8 cellular contexts compared by ENCODE assay signal in genomic region chr4:123564758-123565346, GRCh38.
DNase-seq lines count a peak whose midpoint lies in the region; ATAC-seq and TF ChIP-seq lines count a peak whose summit lies in the region.

No MANE protein-coding gene starts in this region.

- H3K27ac ChIP-seq in CD4-positive, alpha-beta memory T cell (ENCODE audit: low read depth, low read length), result no peak overlapping the region
- no peak overlapping the region for H3K27ac ChIP-seq in tibial nerve

- no peak for TF ChIP-seq POLR2A in tibial nerve (IDR thresholded peaks at IDR 0.05)

- no peak overlapping the region for H3K4me3 ChIP-seq in CD4-positive, alpha-beta memory T cell (ENCODE audit: low read length in 2 of 2)
- H3K4me3 ChIP-seq in tibial nerve, result no peak overlapping the region

- peaks cover 0 to 4% (median 1%) of the 10 kb centered on the region in 4 donors for H3K4me1 Mint-ChIP-seq in CD4-positive, alpha-beta memory T cell
- H3K4me1 Mint-ChIP-seq in activated CD4-positive, alpha-beta T cell treated with anti-CD3 and anti-CD28 coated beads for 36 hours, result peaks cover 2% of the 10 kb centered on the region
- H3K4me1 Mint-ChIP-seq in effector memory CD8-positive, alpha-beta T cell (ENCODE audit: low read depth in 2 of 2), result peaks cover 0 to 2% of the 10 kb centered on the region in 2 donors

- POLR2A ChIA-PET in CD4-positive, alpha-beta memory T cell (lab: Charles Lee; ENCODE audit: partially characterized antibody), result no interaction called here
- POLR2A ChIA-PET in activated CD4-positive, alpha-beta T cell treated with anti-CD3 and anti-CD28 coated beads for 36 hours (lab: Charles Lee), result no interaction called here

- peak in 4 of 5 donors; percentile 42 to 50 (median 45) for DNase-seq in CD4-positive, alpha-beta memory T cell
- DNase-seq in NCI-H2171 treated with DMSO at 0.1 percent for 48 hours (lab: John Stamatoyannopoulos, UW), result peak; percentile 53
- peak; percentile 64 for DNase-seq in activated CD4-positive, alpha-beta T cell treated with anti-CD3 and anti-CD28 coated beads for 36 hours
- DNase-seq in effector memory CD8-positive, alpha-beta T cell, result peak; percentile 40 to 53 (median 48)
- DNase-seq in myocyte (ENCODE audit: low read depth), result peak; percentile 84
- peak in 1 of 2 donors; percentile 41 for DNase-seq in tibial nerve (ENCODE audit: low spot score in 2 of 2)

- peak; percentile 55 to 69 (median 59) for TF ChIP-seq CTCF in tibial nerve (IDR thresholded peaks at IDR 0.05)

- no peaks in the 10 kb centered on the region for H3K9me3 ChIP-seq in CD4-positive, alpha-beta memory T cell (ENCODE audit: control insufficient read depth in 1 of 2, low read length in 2 of 2)
- H3K9me3 ChIP-seq in tibial nerve, result peaks cover 0 to 5% (median 0%) of the 10 kb centered on the region in 4 donors

- H3K9me3 Mint-ChIP-seq in CD4-positive, alpha-beta memory T cell, result peaks cover 0 to 5% (median 0%) of the 10 kb centered on the region in 8 donors
- peaks cover 2% of the 10 kb centered on the region for H3K9me3 Mint-ChIP-seq in activated CD4-positive, alpha-beta T cell treated with anti-CD3 and anti-CD28 coated beads for 36 hours (ENCODE audit: low read depth)
- H3K9me3 Mint-ChIP-seq in effector memory CD8-positive, alpha-beta T cell, result no peaks in the 10 kb centered on the region

- H3K4me3 Mint-ChIP-seq in CD4-positive, alpha-beta memory T cell, result no peak overlapping the region
- H3K4me3 Mint-ChIP-seq in activated CD4-positive, alpha-beta T cell treated with anti-CD3 and anti-CD28 coated beads for 36 hours, result no peak overlapping the region
- H3K4me3 Mint-ChIP-seq in effector memory CD8-positive, alpha-beta T cell, result no peak overlapping the region

- H3K4me1 ChIP-seq in CD4-positive, alpha-beta memory T cell (ENCODE audit: insufficient read depth, low read length), result no peaks in the 10 kb centered on the region
- H3K4me1 ChIP-seq in tibial nerve, result peaks cover 0 to 5% (median 0%) of the 10 kb centered on the region in 4 donors

- 43 to 50% methylated on average over 6 of the region's 6 CpGs for WGBS in tibial nerve, 2 donors

- intact Hi-C loops in CD4-positive, alpha-beta memory T cell (cut with micrococcal nuclease), result loop anchor here (1.0 to 5.0 kb wide), 4 partner anchors 52 to 697 kb away; no protein-coding TSS in a partner anchor
- intact Hi-C loops in activated CD4-positive, alpha-beta T cell treated with anti-CD3 and anti-CD28 coated beads for 36 hours (cut with DNase I, micrococcal nuclease), result loop anchor here (1.0 to 10.0 kb wide), 5 partner anchors 95 to 758 kb away; partner anchors contain the start of gene SPRY1 (in 1 of the 2)

- no peaks in the 10 kb centered on the region for H3K27me3 ChIP-seq in CD4-positive, alpha-beta memory T cell (ENCODE audit: insufficient read depth, low read length)
- H3K27me3 ChIP-seq in tibial nerve, result no peaks in the 10 kb centered on the region

- no peaks in the 10 kb centered on the region for H3K36me3 ChIP-seq in CD4-positive, alpha-beta memory T cell (ENCODE audit: insufficient read depth, low read length)
- H3K36me3 ChIP-seq in tibial nerve, result no peaks in the 10 kb centered on the region

- peaks cover 0 to 4% of the 10 kb centered on the region in 2 donors for H3K27me3 Mint-ChIP-seq in CD4-positive, alpha-beta memory T cell
- peaks cover 9% of the 10 kb centered on the region for H3K27me3 Mint-ChIP-seq in activated CD4-positive, alpha-beta T cell treated with anti-CD3 and anti-CD28 coated beads for 36 hours
- H3K27me3 Mint-ChIP-seq in effector memory CD8-positive, alpha-beta T cell, result no peaks in the 10 kb centered on the region

- no peak overlapping the region for H3K27ac Mint-ChIP-seq in CD4-positive, alpha-beta memory T cell
- H3K27ac Mint-ChIP-seq in activated CD4-positive, alpha-beta T cell treated with anti-CD3 and anti-CD28 coated beads for 36 hours, result no peak overlapping the region
- no peak overlapping the region for H3K27ac Mint-ChIP-seq in effector memory CD8-positive, alpha-beta T cell

- H3K36me3 Mint-ChIP-seq in CD4-positive, alpha-beta memory T cell, result no peaks in the 10 kb centered on the region
- H3K36me3 Mint-ChIP-seq in activated CD4-positive, alpha-beta T cell treated with anti-CD3 and anti-CD28 coated beads for 36 hours (ENCODE audit: low read depth), result no peaks in the 10 kb centered on the region
- H3K36me3 Mint-ChIP-seq in effector memory CD8-positive, alpha-beta T cell (ENCODE audit: insufficient read depth), result peaks cover 2% of the 10 kb centered on the region

- no peak for TF ChIP-seq EP300 in tibial nerve (IDR thresholded peaks at IDR 0.05)

- ATAC-seq in GM19025 (IDR thresholded peaks at IDR 0.05; ENCODE audit: low read depth, unreplicated experiment) (peak; percentile 99), HG03108 (IDR thresholded peaks at IDR 0.05; ENCODE audit: unreplicated experiment) (peak; percentile 100)
- ATAC-seq in activated CD4-positive, alpha-beta T cell treated with anti-CD3 and anti-CD28 coated beads for 36 hours, result peak; percentile 100
- ATAC-seq in effector memory CD8-positive, alpha-beta T cell (replicated peaks), result peak; percentile 100

- CTCF ChIA-PET in CD4-positive, alpha-beta memory T cell (lab: Charles Lee; ENCODE audit: partially characterized antibody), result interaction anchor here (0.9 to 3.9 kb wide), 14 partner anchors 11 to 463 kb away, joined by 3 to 37 read pairs (median 6); no protein-coding TSS in a partner anchor
- CTCF ChIA-PET in activated CD4-positive, alpha-beta T cell treated with anti-CD3 and anti-CD28 coated beads for 36 hours (lab: Charles Lee), result interaction anchor here (0.6 to 2.7 kb wide), 24 partner anchors 10 to 1057 kb away, joined by 3 to 11 read pairs (median 4); partner anchors contain the start of gene SPRY1
